ENCODE assay signal across 13 cellular contexts in genomic region chr20:39289316-39289715, GRCh38.
A peak's percentile ranks its signal among the peaks of the same experiment; 100 is the strongest.
DNase-seq lines count a peak whose midpoint lies in the region; ATAC-seq and TF ChIP-seq lines count a peak whose summit lies in the region.
"Had no signal": no experiment of that assay in that cellular context is flagged by ENCODE, and none has a peak within 500 bp of the region (broad histone marks: within the 10 kb centered on the region; RNA-seq: fewer than 3 reads in every experiment).

No MANE protein-coding gene starts in this region.

- TF ChIP-seq CTCF in endothelial cell (IDR thresholded peaks at IDR 0.05; ENCODE audit: unreplicated experiment) (peak; percentile 20), testis (IDR thresholded peaks at IDR 0.05) (peak in 1 of 3 experiments; percentile 18)

- 76 to 80% methylated on average over 2 of the region's 2 CpGs for WGBS in testis, 2 donors

- CTCF ChIA-PET in activated CD4-positive, alpha-beta T cell treated with anti-CD3 and anti-CD28 coated beads for 36 hours (lab: Charles Lee), result no interaction called here

- peaks cover 7% of the 10 kb centered on the region for H3K27me3 Mint-ChIP-seq in activated CD4-positive, alpha-beta T cell treated with anti-CD3 and anti-CD28 coated beads for 36 hours
- peaks cover 1% of the 10 kb centered on the region for H3K27me3 Mint-ChIP-seq in endothelial cell (ENCODE audit: unreplicated experiment)

- no peaks in the 10 kb centered on the region for H3K27me3 ChIP-seq in testis
- H3K27me3 ChIP-seq: BLaER1 had no signal

- peaks cover 3% of the 10 kb centered on the region for H3K9me3 Mint-ChIP-seq in activated CD4-positive, alpha-beta T cell treated with anti-CD3 and anti-CD28 coated beads for 36 hours (ENCODE audit: low read depth)
- no peaks in the 10 kb centered on the region for H3K9me3 Mint-ChIP-seq in endothelial cell (ENCODE audit: unreplicated experiment)

- H3K4me1 Mint-ChIP-seq in activated CD4-positive, alpha-beta T cell treated with anti-CD3 and anti-CD28 coated beads for 36 hours, result no peaks in the 10 kb centered on the region
- H3K4me1 Mint-ChIP-seq in endothelial cell (ENCODE audit: unreplicated experiment), result peaks cover 11% of the 10 kb centered on the region
- H3K4me1 Mint-ChIP-seq: activated naive CD4-positive, alpha-beta T cell treated with anti-CD3 and anti-CD28 coated beads, Interleukin-2, amount 50 U/mL, for 24 hours had no signal

- no peak overlapping the region for H3K4me3 ChIP-seq in testis
- H3K4me3 ChIP-seq: BLaER1 had no signal

- no peaks in the 10 kb centered on the region for H3K9me3 ChIP-seq in testis

- no peak overlapping the region for H3K4me3 Mint-ChIP-seq in activated CD4-positive, alpha-beta T cell treated with anti-CD3 and anti-CD28 coated beads for 36 hours
- H3K4me3 Mint-ChIP-seq in endothelial cell (ENCODE audit: unreplicated experiment), result no peak overlapping the region
- H3K4me3 Mint-ChIP-seq: activated naive CD4-positive, alpha-beta T cell treated with anti-CD3 and anti-CD28 coated beads, Interleukin-2, amount 50 U/mL, for 24 hours had no signal

- intact Hi-C loops in activated CD4-positive, alpha-beta T cell treated with anti-CD3 and anti-CD28 coated beads for 36 hours (cut with DNase I, micrococcal nuclease), result no loop called here
- intact Hi-C loops in testis (cut with DNase I; ENCODE audit: low total_unique reads), result no loop called here

- H3K27ac Mint-ChIP-seq in activated CD4-positive, alpha-beta T cell treated with anti-CD3 and anti-CD28 coated beads for 36 hours, result no peak overlapping the region
- H3K27ac Mint-ChIP-seq in endothelial cell (ENCODE audit: unreplicated experiment), result no peak overlapping the region
- H3K27ac Mint-ChIP-seq: activated naive CD4-positive, alpha-beta T cell treated with anti-CD3 and anti-CD28 coated beads, Interleukin-2, amount 50 U/mL, for 24 hours had no signal

- TF ChIP-seq POLR2A in testis (IDR thresholded peaks at IDR 0.05), result no peak

- H3K36me3 Mint-ChIP-seq in activated CD4-positive, alpha-beta T cell treated with anti-CD3 and anti-CD28 coated beads for 36 hours (ENCODE audit: low read depth), result no peaks in the 10 kb centered on the region
- H3K36me3 Mint-ChIP-seq in endothelial cell (ENCODE audit: low read depth, unreplicated experiment), result peaks cover 7% of the 10 kb centered on the region
- H3K36me3 Mint-ChIP-seq: activated naive CD4-positive, alpha-beta T cell treated with anti-CD3 and anti-CD28 coated beads, Interleukin-2, amount 50 U/mL, for 24 hours had no signal

- POLR2A ChIA-PET in activated CD4-positive, alpha-beta T cell treated with anti-CD3 and anti-CD28 coated beads for 36 hours (lab: Charles Lee), result no interaction called here

- DNase-seq in activated CD4-positive, alpha-beta T cell treated with anti-CD3 and anti-CD28 coated beads for 36 hours, result peak; percentile 13
- DNase-seq in activated CD4-positive, alpha-beta T cell treated with anti-CD3 and anti-CD28 coated beads for 4 hours, result no peak
- DNase-seq in NCI-H2196 treated with DMSO at 0.1 percent for 48 hours (lab: John Stamatoyannopoulos, UW; ENCODE audit: unreplicated experiment) (peak; percentile 19), endothelial cell (ENCODE audit: low spot score) (no peak), testis (peak; percentile 59), T-helper 1 cell (no peak), NCI-H446 (lab: John Stamatoyannopoulos, UW) (no peak)
- DNase-seq: activated CD4-positive, CD25-positive, alpha-beta regulatory T cell treated with anti-CD3 and anti-CD28 coated beads, Interleukin-2, amount 50 U/mL, for 72 hours; effector CD4-positive, alpha-beta T cell; NK-92 treated with Interleukin-12 subunit alpha and Interleukin-12 subunit beta, amount 100 ng/mL, for 24 hours had no signal

- H3K4me1 ChIP-seq in testis, result no peaks in the 10 kb centered on the region
- H3K4me1 ChIP-seq: BLaER1 had no signal

- H3K36me3 ChIP-seq in testis (ENCODE audit: low read depth, missing control alignments), result no peaks in the 10 kb centered on the region
- H3K36me3 ChIP-seq: BLaER1 had no signal

- no peak overlapping the region for H3K27ac ChIP-seq in testis
- H3K27ac ChIP-seq: BLaER1 had no signal

- ATAC-seq in activated CD4-positive, alpha-beta T cell treated with anti-CD3 and anti-CD28 coated beads for 36 hours, result no peak
- ATAC-seq in GM18907 (IDR thresholded peaks at IDR 0.05; ENCODE audit: unreplicated experiment), result no peak

Comparison
In these comparisons a context has a peak if more than half of its experiments do, and no peak if none do; other contexts are left out.
1. DNase-seq: peak in activated CD4-positive, alpha-beta T cell treated with anti-CD3 and anti-CD28 coated beads for 36 hours (single experiment), NCI-H2196 treated with DMSO at 0.1 percent for 48 hours (single experiment) and testis (single experiment); none in activated CD4-positive, alpha-beta T cell treated with anti-CD3 and anti-CD28 coated beads for 4 hours (0 of 2), endothelial cell (single experiment), T-helper 1 cell (0 of 5) and NCI-H446 (0 of 2).